In the genomic region with DNA sequence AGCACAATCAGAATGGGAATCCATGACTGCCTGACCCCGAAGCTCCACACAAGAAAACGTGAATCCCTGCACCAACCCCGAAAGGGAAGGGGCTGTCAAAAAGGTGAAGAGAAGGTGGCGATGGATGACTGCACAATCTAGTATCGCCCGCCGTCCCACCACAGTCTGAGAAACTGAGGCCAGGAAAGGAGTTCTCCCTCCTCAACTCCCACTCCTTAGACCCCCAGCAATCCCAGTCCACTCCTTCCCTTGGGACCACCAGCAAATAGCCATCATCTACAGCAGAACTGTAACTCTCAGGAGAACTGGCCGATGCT, we compare ENCODE assay signal across 1 cellular context.
TF ChIP-seq lines count a peak whose summit lies in the region.

No MANE protein-coding gene starts in this region.

TF ChIP-seq in HepG2, 621 proteins besides CTCF, POLR2A, EP300 and RAD21:
- TF ChIP-seq STAT6 (CRISPR knock-in tag; IDR thresholded peaks at IDR 0.05; ENCODE audit: borderline replicate concordance), result 0 out of 2 replicates have a peak, but pooled peaks have one; percentile 31
- TF ChIP-seq ZNF562 (CRISPR knock-in tag; IDR thresholded peaks at IDR 0.05; ENCODE audit: borderline replicate concordance), result no peak
- TF ChIP-seq ZNF773 (CRISPR knock-in tag; IDR thresholded peaks at IDR 0.05; ENCODE audit: borderline replicate concordance), result 0 out of 2 replicates have a peak, but pooled peaks have one; percentile 34
- TF ChIP-seq MYNN (CRISPR knock-in tag; IDR thresholded peaks at IDR 0.05; ENCODE audit: low read depth), result no peak
- no peak for TF ChIP-seq HNRNPL (IDR thresholded peaks at IDR 0.05; ENCODE audit: low read depth, low read length)
- no peak for TF ChIP-seq MTERF4 (CRISPR knock-in tag; IDR thresholded peaks at IDR 0.05)
- no peak for TF ChIP-seq GATAD1 (CRISPR knock-in tag; IDR thresholded peaks at IDR 0.05)
- TF ChIP-seq ZNF354B (CRISPR knock-in tag; IDR thresholded peaks at IDR 0.05), result peak; percentile 25; the same call in 1 of the 2 replicates
- no peak for TF ChIP-seq ZNF678 (CRISPR knock-in tag; IDR thresholded peaks at IDR 0.05)
- no peak for TF ChIP-seq KAT8 (CRISPR knock-in tag; IDR thresholded peaks at IDR 0.05)
- TF ChIP-seq ZNF792 (CRISPR knock-in tag; IDR thresholded peaks at IDR 0.05), result no peak
- TF ChIP-seq HNRNPLL (IDR thresholded peaks at IDR 0.05; ENCODE audit: low read depth, low read length, poor library complexity, severe bottlenecking), result no peak
- 0 out of 2 replicates have a peak, but pooled peaks have one; percentile 8 for TF ChIP-seq ZNF598 (CRISPR knock-in tag; IDR thresholded peaks at IDR 0.05; ENCODE audit: borderline replicate concordance)
- TF ChIP-seq JDP2 (CRISPR knock-in tag; IDR thresholded peaks at IDR 0.05; ENCODE audit: borderline replicate concordance), result no peak
- no peak for TF ChIP-seq GABPA (IDR thresholded peaks at IDR 0.05; ENCODE audit: low read depth, low read length)
- no peak for TF ChIP-seq GABPA (CRISPR knock-in tag; IDR thresholded peaks at IDR 0.05; ENCODE audit: low read depth)
- 0 out of 2 replicates have a peak, but pooled peaks have one; percentile 81 for TF ChIP-seq ZNF891 (CRISPR knock-in tag; IDR thresholded peaks at IDR 0.05)
- TF ChIP-seq, protein P1, sequence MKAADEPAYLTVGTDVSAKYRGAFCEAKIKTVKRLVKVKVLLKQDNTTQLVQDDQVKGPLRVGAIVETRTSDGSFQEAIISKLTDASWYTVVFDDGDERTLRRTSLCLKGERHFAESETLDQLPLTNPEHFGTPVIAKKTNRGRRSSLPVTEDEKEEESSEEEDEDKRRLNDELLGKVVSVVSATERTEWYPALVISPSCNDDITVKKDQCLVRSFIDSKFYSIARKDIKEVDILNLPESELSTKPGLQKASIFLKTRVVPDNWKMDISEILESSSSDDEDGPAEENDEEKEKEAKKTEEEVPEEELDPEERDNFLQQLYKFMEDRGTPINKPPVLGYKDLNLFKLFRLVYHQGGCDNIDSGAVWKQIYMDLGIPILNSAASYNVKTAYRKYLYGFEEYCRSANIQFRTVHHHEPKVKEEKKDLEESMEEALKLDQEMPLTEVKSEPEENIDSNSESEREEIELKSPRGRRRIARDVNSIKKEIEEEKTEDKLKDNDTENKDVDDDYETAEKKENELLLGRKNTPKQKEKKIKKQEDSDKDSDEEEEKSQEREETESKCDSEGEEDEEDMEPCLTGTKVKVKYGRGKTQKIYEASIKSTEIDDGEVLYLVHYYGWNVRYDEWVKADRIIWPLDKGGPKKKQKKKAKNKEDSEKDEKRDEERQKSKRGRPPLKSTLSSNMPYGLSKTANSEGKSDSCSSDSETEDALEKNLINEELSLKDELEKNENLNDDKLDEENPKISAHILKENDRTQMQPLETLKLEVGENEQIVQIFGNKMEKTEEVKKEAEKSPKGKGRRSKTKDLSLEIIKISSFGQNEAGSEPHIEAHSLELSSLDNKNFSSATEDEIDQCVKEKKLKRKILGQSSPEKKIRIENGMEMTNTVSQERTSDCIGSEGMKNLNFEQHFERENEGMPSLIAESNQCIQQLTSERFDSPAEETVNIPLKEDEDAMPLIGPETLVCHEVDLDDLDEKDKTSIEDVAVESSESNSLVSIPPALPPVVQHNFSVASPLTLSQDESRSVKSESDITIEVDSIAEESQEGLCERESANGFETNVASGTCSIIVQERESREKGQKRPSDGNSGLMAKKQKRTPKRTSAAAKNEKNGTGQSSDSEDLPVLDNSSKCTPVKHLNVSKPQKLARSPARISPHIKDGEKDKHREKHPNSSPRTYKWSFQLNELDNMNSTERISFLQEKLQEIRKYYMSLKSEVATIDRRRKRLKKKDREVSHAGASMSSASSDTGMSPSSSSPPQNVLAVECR (CRISPR knock-in tag; IDR thresholded peaks at IDR 0.05; ENCODE audit: borderline replicate concordance), result no peak; the same call in 1 of the 2 replicates
- TF ChIP-seq TBX2 (CRISPR knock-in tag; IDR thresholded peaks at IDR 0.05; ENCODE audit: borderline replicate concordance), result no peak
- no peak for TF ChIP-seq IRF2 (CRISPR knock-in tag; IDR thresholded peaks at IDR 0.05)
- no peak for TF ChIP-seq STAT5B (CRISPR knock-in tag; IDR thresholded peaks at IDR 0.05)
- TF ChIP-seq, protein P2, sequence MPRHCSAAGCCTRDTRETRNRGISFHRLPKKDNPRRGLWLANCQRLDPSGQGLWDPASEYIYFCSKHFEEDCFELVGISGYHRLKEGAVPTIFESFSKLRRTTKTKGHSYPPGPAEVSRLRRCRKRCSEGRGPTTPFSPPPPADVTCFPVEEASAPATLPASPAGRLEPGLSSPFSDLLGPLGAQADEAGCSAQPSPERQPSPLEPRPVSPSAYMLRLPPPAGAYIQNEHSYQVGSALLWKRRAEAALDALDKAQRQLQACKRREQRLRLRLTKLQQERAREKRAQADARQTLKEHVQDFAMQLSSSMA (CRISPR knock-in tag; IDR thresholded peaks at IDR 0.05), result no peak
- TF ChIP-seq ZNF335 (CRISPR knock-in tag; IDR thresholded peaks at IDR 0.05), result no peak
- no peak for TF ChIP-seq ZNF30 (CRISPR knock-in tag; IDR thresholded peaks at IDR 0.05)
- TF ChIP-seq RBM39 (IDR thresholded peaks at IDR 0.05; ENCODE audit: low read depth, low read length, poor library complexity, severe bottlenecking), result no peak
- TF ChIP-seq KMT2A (CRISPR knock-in tag; IDR thresholded peaks at IDR 0.05), result no peak
- TF ChIP-seq SNAPC2 (CRISPR knock-in tag; IDR thresholded peaks at IDR 0.05), result peak; percentile 55; the same call in 1 of the 2 replicates
- TF ChIP-seq RBAK (CRISPR knock-in tag; IDR thresholded peaks at IDR 0.05), result 0 out of 2 replicates have a peak, but pooled peaks have one; percentile 21
- TF ChIP-seq PLRG1 (conservative IDR thresholded peaks at IDR 0.05), result no peak
- TF ChIP-seq HMGXB4 (CRISPR knock-in tag; IDR thresholded peaks at IDR 0.05; ENCODE audit: borderline replicate concordance in 1 of 2, low read depth in 1 of 2), result 0 out of 4 replicates have a peak, but pooled peaks of 1 of the 2 experiments have one; percentile 3
- TF ChIP-seq ARID2 (CRISPR knock-in tag; IDR thresholded peaks at IDR 0.05; ENCODE audit: borderline replicate concordance), result no peak
- TF ChIP-seq, protein P3, sequence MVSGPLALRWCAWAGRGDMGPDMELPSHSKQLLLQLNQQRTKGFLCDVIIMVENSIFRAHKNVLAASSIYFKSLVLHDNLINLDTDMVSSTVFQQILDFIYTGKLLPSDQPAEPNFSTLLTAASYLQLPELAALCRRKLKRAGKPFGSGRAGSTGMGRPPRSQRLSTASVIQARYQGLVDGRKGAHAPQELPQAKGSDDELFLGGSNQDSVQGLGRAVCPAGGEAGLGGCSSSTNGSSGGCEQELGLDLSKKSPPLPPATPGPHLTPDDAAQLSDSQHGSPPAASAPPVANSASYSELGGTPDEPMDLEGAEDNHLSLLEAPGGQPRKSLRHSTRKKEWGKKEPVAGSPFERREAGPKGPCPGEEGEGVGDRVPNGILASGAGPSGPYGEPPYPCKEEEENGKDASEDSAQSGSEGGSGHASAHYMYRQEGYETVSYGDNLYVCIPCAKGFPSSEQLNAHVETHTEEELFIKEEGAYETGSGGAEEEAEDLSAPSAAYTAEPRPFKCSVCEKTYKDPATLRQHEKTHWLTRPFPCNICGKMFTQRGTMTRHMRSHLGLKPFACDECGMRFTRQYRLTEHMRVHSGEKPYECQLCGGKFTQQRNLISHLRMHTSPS (CRISPR knock-in tag; IDR thresholded peaks at IDR 0.05; ENCODE audit: low read depth), result peak; percentile 22; the same call in 1 of the 2 replicates
